In the genomic region with DNA sequence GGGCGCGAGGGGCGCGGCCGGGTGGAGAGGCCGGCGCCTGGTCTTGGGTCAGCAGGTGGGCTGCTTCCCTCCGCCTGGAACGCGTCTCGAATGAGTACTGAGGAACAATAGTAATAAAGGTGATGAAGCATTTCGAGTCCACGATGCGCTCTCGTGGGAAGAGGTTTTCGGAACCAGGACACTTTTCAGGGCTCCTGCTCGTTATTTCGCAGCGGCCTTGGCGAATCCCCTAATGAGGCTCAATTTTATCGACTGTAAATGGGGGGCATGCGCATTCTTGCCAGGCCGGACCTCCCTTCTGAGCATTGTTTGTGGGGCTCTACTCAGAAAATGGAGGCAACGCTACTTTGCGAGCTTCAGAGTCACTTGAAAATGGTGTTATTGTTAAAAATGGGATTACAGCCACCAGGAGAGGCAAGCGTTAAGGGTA, we compare ENCODE assay signal across 1 cellular context.
TF ChIP-seq lines count a peak whose summit lies in the region.

No MANE protein-coding gene starts in this region.

TF ChIP-seq in K562, 482 proteins besides CTCF, POLR2A, EP300 and RAD21 (continued from another document and continues in another):
- TF ChIP-seq, protein P1, sequence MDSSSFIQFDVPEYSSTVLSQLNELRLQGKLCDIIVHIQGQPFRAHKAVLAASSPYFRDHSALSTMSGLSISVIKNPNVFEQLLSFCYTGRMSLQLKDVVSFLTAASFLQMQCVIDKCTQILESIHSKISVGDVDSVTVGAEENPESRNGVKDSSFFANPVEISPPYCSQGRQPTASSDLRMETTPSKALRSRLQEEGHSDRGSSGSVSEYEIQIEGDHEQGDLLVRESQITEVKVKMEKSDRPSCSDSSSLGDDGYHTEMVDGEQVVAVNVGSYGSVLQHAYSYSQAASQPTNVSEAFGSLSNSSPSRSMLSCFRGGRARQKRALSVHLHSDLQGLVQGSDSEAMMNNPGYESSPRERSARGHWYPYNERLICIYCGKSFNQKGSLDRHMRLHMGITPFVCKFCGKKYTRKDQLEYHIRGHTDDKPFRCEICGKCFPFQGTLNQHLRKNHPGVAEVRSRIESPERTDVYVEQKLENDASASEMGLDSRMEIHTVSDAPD (CRISPR knock-in tag; IDR thresholded peaks at IDR 0.05) = no peak
- TF ChIP-seq ELF2 (CRISPR knock-in tag; IDR thresholded peaks at IDR 0.05) (no peak), KDM5B (IDR thresholded peaks at IDR 0.05; ENCODE audit: insufficient replicate concordance, low read depth, low read length) (peak; percentile 62), MCM7 (IDR thresholded peaks at IDR 0.05) (no peak), ZNF143 (CRISPR knock-in tag; IDR thresholded peaks at IDR 0.05) (no peak), CC2D1A (IDR thresholded peaks at IDR 0.05) (no peak), RBM15 (IDR thresholded peaks at IDR 0.05; ENCODE audit: insufficient read depth, low read length) (no peak), NRF1 (conservative IDR thresholded peaks at IDR 0.05 in 1 of 2, IDR thresholded peaks at IDR 0.05 in 1 of 2) (peak in 1 of 2 experiments; percentile 48; a peak in 3 of 4 replicates), FOXK1 (CRISPR knock-in tag; IDR thresholded peaks at IDR 0.05; ENCODE audit: borderline replicate concordance) (no peak), TAF9B (IDR thresholded peaks at IDR 0.05; ENCODE audit: partially characterized antibody) (no peak), GABPB2 (CRISPR knock-in tag; conservative IDR thresholded peaks at IDR 0.05) (no peak), L3MBTL2 (IDR thresholded peaks at IDR 0.05) (no peak), ARID1B (IDR thresholded peaks at IDR 0.05) (no peak), BCOR (IDR thresholded peaks at IDR 0.05) (no peak), POLR2H (tag; IDR thresholded peaks at IDR 0.05; ENCODE audit: low read depth) (no peak), ZFX (CRISPR knock-in tag; IDR thresholded peaks at IDR 0.05) (peak; percentile 73), RAD51 (IDR thresholded peaks at IDR 0.05; ENCODE audit: borderline replicate concordance, low read depth) (no peak), KLF6 (CRISPR knock-in tag; IDR thresholded peaks at IDR 0.05; ENCODE audit: borderline replicate concordance) (no peak), HMG20A (CRISPR knock-in tag; conservative IDR thresholded peaks at IDR 0.05) (no peak), POLR3G (IDR thresholded peaks at IDR 0.05; ENCODE audit: extremely low read depth, insufficient read length, insufficient replicate concordance) (no peak), PHF8 (IDR thresholded peaks at IDR 0.05; ENCODE audit: borderline replicate concordance, low read length) (peak; percentile 56; the same call in 1 of the 2 replicates), SETDB1 (IDR thresholded peaks at IDR 0.05; ENCODE audit: low read length) (no peak), MCM5 (IDR thresholded peaks at IDR 0.05; ENCODE audit: low read depth) (no peak), CBX1 (IDR thresholded peaks at IDR 0.05; ENCODE audit: low read depth) (no peak), BDP1 (IDR thresholded peaks at IDR 0.05; ENCODE audit: insufficient read depth, insufficient read length) (no peak), COPS2 (conservative IDR thresholded peaks at IDR 0.05) (no peak)
- TF ChIP-seq, protein P2, sequence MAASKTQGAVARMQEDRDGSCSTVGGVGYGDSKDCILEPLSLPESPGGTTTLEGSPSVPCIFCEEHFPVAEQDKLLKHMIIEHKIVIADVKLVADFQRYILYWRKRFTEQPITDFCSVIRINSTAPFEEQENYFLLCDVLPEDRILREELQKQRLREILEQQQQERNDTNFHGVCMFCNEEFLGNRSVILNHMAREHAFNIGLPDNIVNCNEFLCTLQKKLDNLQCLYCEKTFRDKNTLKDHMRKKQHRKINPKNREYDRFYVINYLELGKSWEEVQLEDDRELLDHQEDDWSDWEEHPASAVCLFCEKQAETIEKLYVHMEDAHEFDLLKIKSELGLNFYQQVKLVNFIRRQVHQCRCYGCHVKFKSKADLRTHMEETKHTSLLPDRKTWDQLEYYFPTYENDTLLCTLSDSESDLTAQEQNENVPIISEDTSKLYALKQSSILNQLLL (CRISPR knock-in tag; IDR thresholded peaks at IDR 0.05; ENCODE audit: borderline replicate concordance) = no peak
- TF ChIP-seq, protein P3, sequence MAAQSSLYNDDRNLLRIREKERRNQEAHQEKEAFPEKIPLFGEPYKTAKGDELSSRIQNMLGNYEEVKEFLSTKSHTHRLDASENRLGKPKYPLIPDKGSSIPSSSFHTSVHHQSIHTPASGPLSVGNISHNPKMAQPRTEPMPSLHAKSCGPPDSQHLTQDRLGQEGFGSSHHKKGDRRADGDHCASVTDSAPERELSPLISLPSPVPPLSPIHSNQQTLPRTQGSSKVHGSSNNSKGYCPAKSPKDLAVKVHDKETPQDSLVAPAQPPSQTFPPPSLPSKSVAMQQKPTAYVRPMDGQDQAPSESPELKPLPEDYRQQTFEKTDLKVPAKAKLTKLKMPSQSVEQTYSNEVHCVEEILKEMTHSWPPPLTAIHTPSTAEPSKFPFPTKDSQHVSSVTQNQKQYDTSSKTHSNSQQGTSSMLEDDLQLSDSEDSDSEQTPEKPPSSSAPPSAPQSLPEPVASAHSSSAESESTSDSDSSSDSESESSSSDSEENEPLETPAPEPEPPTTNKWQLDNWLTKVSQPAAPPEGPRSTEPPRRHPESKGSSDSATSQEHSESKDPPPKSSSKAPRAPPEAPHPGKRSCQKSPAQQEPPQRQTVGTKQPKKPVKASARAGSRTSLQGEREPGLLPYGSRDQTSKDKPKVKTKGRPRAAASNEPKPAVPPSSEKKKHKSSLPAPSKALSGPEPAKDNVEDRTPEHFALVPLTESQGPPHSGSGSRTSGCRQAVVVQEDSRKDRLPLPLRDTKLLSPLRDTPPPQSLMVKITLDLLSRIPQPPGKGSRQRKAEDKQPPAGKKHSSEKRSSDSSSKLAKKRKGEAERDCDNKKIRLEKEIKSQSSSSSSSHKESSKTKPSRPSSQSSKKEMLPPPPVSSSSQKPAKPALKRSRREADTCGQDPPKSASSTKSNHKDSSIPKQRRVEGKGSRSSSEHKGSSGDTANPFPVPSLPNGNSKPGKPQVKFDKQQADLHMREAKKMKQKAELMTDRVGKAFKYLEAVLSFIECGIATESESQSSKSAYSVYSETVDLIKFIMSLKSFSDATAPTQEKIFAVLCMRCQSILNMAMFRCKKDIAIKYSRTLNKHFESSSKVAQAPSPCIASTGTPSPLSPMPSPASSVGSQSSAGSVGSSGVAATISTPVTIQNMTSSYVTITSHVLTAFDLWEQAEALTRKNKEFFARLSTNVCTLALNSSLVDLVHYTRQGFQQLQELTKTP (IDR thresholded peaks at IDR 0.05; ENCODE audit: low read depth in 1 of 2, partially characterized antibody in 2 of 2) = no peak
- TF ChIP-seq, protein P4, sequence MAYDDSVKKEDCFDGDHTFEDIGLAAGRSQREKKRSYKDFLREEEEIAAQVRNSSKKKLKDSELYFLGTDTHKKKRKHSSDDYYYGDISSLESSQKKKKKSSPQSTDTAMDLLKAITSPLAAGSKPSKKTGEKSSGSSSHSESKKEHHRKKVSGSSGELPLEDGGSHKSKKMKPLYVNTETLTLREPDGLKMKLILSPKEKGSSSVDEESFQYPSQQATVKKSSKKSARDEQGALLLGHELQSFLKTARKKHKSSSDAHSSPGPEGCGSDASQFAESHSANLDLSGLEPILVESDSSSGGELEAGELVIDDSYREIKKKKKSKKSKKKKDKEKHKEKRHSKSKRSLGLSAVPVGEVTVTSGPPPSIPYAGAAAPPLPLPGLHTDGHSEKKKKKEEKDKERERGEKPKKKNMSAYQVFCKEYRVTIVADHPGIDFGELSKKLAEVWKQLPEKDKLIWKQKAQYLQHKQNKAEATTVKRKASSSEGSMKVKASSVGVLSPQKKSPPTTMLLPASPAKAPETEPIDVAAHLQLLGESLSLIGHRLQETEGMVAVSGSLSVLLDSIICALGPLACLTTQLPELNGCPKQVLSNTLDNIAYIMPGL (CRISPR knock-in tag; IDR thresholded peaks at IDR 0.05) = no peak
- TF ChIP-seq, protein P5, sequence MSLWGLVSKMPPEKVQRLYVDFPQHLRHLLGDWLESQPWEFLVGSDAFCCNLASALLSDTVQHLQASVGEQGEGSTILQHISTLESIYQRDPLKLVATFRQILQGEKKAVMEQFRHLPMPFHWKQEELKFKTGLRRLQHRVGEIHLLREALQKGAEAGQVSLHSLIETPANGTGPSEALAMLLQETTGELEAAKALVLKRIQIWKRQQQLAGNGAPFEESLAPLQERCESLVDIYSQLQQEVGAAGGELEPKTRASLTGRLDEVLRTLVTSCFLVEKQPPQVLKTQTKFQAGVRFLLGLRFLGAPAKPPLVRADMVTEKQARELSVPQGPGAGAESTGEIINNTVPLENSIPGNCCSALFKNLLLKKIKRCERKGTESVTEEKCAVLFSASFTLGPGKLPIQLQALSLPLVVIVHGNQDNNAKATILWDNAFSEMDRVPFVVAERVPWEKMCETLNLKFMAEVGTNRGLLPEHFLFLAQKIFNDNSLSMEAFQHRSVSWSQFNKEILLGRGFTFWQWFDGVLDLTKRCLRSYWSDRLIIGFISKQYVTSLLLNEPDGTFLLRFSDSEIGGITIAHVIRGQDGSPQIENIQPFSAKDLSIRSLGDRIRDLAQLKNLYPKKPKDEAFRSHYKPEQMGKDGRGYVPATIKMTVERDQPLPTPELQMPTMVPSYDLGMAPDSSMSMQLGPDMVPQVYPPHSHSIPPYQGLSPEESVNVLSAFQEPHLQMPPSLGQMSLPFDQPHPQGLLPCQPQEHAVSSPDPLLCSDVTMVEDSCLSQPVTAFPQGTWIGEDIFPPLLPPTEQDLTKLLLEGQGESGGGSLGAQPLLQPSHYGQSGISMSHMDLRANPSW (CRISPR knock-in tag; IDR thresholded peaks at IDR 0.05) = no peak
- TF ChIP-seq, protein P6, sequence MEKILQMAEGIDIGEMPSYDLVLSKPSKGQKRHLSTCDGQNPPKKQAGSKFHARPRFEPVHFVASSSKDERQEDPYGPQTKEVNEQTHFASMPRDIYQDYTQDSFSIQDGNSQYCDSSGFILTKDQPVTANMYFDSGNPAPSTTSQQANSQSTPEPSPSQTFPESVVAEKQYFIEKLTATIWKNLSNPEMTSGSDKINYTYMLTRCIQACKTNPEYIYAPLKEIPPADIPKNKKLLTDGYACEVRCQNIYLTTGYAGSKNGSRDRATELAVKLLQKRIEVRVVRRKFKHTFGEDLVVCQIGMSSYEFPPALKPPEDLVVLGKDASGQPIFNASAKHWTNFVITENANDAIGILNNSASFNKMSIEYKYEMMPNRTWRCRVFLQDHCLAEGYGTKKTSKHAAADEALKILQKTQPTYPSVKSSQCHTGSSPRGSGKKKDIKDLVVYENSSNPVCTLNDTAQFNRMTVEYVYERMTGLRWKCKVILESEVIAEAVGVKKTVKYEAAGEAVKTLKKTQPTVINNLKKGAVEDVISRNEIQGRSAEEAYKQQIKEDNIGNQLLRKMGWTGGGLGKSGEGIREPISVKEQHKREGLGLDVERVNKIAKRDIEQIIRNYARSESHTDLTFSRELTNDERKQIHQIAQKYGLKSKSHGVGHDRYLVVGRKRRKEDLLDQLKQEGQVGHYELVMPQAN (IDR thresholded peaks at IDR 0.05; ENCODE audit: borderline replicate concordance) = 0 out of 2 replicates have a peak, but pooled peaks have one; percentile 30
- TF ChIP-seq, protein P7, sequence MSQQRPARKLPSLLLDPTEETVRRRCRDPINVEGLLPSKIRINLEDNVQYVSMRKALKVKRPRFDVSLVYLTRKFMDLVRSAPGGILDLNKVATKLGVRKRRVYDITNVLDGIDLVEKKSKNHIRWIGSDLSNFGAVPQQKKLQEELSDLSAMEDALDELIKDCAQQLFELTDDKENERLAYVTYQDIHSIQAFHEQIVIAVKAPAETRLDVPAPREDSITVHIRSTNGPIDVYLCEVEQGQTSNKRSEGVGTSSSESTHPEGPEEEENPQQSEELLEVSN (IDR thresholded peaks at IDR 0.05; ENCODE audit: borderline replicate concordance in 1 of 2, extremely low read depth in 1 of 2, insufficient read depth in 1 of 2, insufficient read length in 1 of 2, low read depth in 1 of 2, low read length in 1 of 2, poor library complexity in 1 of 2, severe bottlenecking in 1 of 2) = peak in 1 of 2 experiments; percentile 62
- TF ChIP-seq, protein P8, sequence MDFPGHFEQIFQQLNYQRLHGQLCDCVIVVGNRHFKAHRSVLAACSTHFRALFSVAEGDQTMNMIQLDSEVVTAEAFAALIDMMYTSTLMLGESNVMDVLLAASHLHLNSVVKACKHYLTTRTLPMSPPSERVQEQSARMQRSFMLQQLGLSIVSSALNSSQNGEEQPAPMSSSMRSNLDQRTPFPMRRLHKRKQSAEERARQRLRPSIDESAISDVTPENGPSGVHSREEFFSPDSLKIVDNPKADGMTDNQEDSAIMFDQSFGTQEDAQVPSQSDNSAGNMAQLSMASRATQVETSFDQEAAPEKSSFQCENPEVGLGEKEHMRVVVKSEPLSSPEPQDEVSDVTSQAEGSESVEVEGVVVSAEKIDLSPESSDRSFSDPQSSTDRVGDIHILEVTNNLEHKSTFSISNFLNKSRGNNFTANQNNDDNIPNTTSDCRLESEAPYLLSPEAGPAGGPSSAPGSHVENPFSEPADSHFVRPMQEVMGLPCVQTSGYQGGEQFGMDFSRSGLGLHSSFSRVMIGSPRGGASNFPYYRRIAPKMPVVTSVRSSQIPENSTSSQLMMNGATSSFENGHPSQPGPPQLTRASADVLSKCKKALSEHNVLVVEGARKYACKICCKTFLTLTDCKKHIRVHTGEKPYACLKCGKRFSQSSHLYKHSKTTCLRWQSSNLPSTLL (IDR thresholded peaks at IDR 0.05) = no peak
- TF ChIP-seq, protein P9, sequence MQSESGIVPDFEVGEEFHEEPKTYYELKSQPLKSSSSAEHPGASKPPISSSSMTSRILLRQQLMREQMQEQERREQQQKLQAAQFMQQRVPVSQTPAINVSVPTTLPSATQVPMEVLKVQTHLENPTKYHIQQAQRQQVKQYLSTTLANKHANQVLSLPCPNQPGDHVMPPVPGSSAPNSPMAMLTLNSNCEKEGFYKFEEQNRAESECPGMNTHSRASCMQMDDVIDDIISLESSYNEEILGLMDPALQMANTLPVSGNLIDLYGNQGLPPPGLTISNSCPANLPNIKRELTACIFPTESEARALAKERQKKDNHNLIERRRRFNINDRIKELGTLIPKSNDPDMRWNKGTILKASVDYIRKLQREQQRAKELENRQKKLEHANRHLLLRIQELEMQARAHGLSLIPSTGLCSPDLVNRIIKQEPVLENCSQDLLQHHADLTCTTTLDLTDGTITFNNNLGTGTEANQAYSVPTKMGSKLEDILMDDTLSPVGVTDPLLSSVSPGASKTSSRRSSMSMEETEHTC (IDR thresholded peaks at IDR 0.05) = no peak
- TF ChIP-seq, protein P10, sequence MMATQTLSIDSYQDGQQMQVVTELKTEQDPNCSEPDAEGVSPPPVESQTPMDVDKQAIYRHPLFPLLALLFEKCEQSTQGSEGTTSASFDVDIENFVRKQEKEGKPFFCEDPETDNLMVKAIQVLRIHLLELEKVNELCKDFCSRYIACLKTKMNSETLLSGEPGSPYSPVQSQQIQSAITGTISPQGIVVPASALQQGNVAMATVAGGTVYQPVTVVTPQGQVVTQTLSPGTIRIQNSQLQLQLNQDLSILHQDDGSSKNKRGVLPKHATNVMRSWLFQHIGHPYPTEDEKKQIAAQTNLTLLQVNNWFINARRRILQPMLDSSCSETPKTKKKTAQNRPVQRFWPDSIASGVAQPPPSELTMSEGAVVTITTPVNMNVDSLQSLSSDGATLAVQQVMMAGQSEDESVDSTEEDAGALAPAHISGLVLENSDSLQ (IDR thresholded peaks at IDR 0.05) = no peak
- TF ChIP-seq, protein P11, sequence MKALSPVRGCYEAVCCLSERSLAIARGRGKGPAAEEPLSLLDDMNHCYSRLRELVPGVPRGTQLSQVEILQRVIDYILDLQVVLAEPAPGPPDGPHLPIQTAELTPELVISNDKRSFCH (CRISPR knock-in tag; IDR thresholded peaks at IDR 0.05) = no peak
- TF ChIP-seq, protein P11 (tag; IDR thresholded peaks at IDR 0.05) = no peak
